ENCODE assay signal across 14 cellular contexts in the genomic region with DNA sequence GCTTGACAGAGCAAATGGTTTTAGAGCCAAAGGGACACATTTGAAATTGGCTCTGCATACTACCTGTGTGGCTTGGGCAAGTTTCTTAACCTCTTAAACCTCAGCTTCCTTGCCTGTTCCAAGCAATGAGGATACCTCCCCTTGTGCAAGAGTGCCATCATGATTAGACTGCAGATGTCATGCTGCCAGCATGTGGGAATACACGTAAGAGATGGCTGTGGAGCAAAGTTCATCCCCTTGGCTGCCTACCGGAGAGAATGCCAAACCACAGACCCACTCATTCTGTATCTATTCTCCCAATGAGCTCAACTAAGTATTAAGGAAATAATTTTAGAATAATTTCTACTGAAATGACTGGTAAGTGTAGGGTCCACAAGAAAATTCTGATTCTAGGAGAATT.
A peak's percentile ranks its signal among the peaks of the same experiment; 100 is the strongest.
DNase-seq lines count a peak whose midpoint lies in the region; TF ChIP-seq lines count a peak whose summit lies in the region.
"Had no signal": no experiment of that assay in that cellular context is flagged by ENCODE, and none has a peak within 500 bp of the region (broad histone marks: within the 10 kb centered on the region; RNA-seq: fewer than 3 reads in every experiment).

No MANE protein-coding gene starts in this region.

- H3K27ac ChIP-seq in esophagus muscularis mucosa (replicated peaks in 1 of 4) (no peak overlapping the region), OCI-LY7 (ENCODE audit: low read depth, low read length, poor library complexity, severe bottlenecking) (no peak overlapping the region), SJCRH30 (no peak overlapping the region)

- no peak overlapping the region for H3K4me2 ChIP-seq in OCI-LY7 (ENCODE audit: low read length)

- TF ChIP-seq CTCF in esophagus muscularis mucosa (IDR thresholded peaks at IDR 0.05), result no peak
- TF ChIP-seq CTCF in OCI-LY7 (conservative IDR thresholded peaks at IDR 0.05; ENCODE audit: low read length), result no peak
- no peak for TF ChIP-seq CTCF in type B pancreatic cell (conservative IDR thresholded peaks at IDR 0.05)

- CTCF ChIA-PET in OCI-LY7 (lab: Charles Lee; ENCODE audit: unreplicated experiment), result no interaction called here

- H3K36me3 ChIP-seq in MG63 (no peaks in the 10 kb centered on the region), esophagus muscularis mucosa (no peaks in the 10 kb centered on the region), OCI-LY7 (ENCODE audit: insufficient read depth, low read length) (no peaks in the 10 kb centered on the region), HAP-1 (replicated peaks) (no peaks in the 10 kb centered on the region), SJCRH30 (no peaks in the 10 kb centered on the region)
- H3K36me3 ChIP-seq: BE2C, ovary, transverse colon had no signal

- no peaks in the 10 kb centered on the region for H3K79me2 ChIP-seq in OCI-LY7 (ENCODE audit: insufficient read depth, low read depth, low read length)

- POLR2A ChIA-PET in OCI-LY7 (lab: Charles Lee), result interaction anchor here (0.6 kb wide), 1 partner anchor 13 kb away, joined by 8 read pairs; no protein-coding TSS in a partner anchor

- H3K9me3 ChIP-seq in MG63 (no peaks in the 10 kb centered on the region), esophagus muscularis mucosa (no peaks in the 10 kb centered on the region), OCI-LY7 (ENCODE audit: low read length) (no peaks in the 10 kb centered on the region), HAP-1 (no peaks in the 10 kb centered on the region), SJCRH30 (replicated peaks) (no peaks in the 10 kb centered on the region)
- H3K9me3 ChIP-seq: BE2C, ovary, transverse colon had no signal

- no peak overlapping the region for H2AFZ ChIP-seq in OCI-LY7 (ENCODE audit: low read length)

- no peaks in the 10 kb centered on the region for H4K20me1 ChIP-seq in OCI-LY7 (ENCODE audit: insufficient read depth, low read length)

- intact Hi-C loops in esophagus muscularis mucosa (cut with DNase I), result no loop called here
- intact Hi-C loops in OCI-LY7 (cut with micrococcal nuclease; ENCODE audit: unreplicated experiment), result no loop called here

- peak; percentile 84 for DNase-seq in AG20443 (ENCODE audit: low spot score)
- DNase-seq in MG63, result peak; percentile 89
- DNase-seq in esophagus muscularis mucosa (ENCODE audit: extremely low spot score), result peak; percentile 64
- DNase-seq in non-pigmented ciliary epithelial cell (ENCODE audit: low read depth), result peak; percentile 1
- DNase-seq in OCI-LY7 (ENCODE audit: low spot score), result no peak
- no peak for DNase-seq in type B pancreatic cell (ENCODE audit: extremely low spot score, unreplicated experiment)
- no peak for DNase-seq in HAP-1 (ENCODE audit: low spot score in 2 of 2)
- no peak for DNase-seq in SJCRH30
- DNase-seq: activated naive CD4-positive, alpha-beta T cell treated with anti-CD3 and anti-CD28 coated beads for 36 hours; BE2C; erythroblast; MV-4-11; transverse colon had no signal

- no peak overlapping the region for H3K4me3 ChIP-seq in MG63
- no peak overlapping the region for H3K4me3 ChIP-seq in esophagus muscularis mucosa
- H3K4me3 ChIP-seq in OCI-LY7 (ENCODE audit: low read depth, low read length, poor library complexity, severe bottlenecking), result no peak overlapping the region
- H3K4me3 ChIP-seq in HAP-1, result no peak overlapping the region
- H3K4me3 ChIP-seq in SJCRH30, result no peak overlapping the region
- H3K4me3 ChIP-seq: ovary, transverse colon had no signal

- H3K27me3 ChIP-seq in MG63 (no peaks in the 10 kb centered on the region), esophagus muscularis mucosa (no peaks in the 10 kb centered on the region), HAP-1 (ENCODE audit: low read depth) (no peaks in the 10 kb centered on the region), SJCRH30 (0 out of 2 replicates have a peak, but pooled peaks cover 3% of the 10 kb centered on the region)
- H3K27me3 ChIP-seq: BE2C, ovary, transverse colon had no signal

- in situ Hi-C loops in HAP-1 (cut with MboI; ENCODE audit: low sequenced_read_pairs), result no loop called here

- WGBS in esophagus muscularis mucosa, result 72% methylated on average over 2 of the region's 2 CpGs

- H3K4me1 ChIP-seq in esophagus muscularis mucosa (no peaks in the 10 kb centered on the region), OCI-LY7 (ENCODE audit: insufficient read depth, low read length, poor library complexity, severe bottlenecking) (no peaks in the 10 kb centered on the region), HAP-1 (no peaks in the 10 kb centered on the region), SJCRH30 (peaks cover 3% of the 10 kb centered on the region; the same call in 1 of the 2 replicates)
- H3K4me1 ChIP-seq: BE2C had no signal

- H3K9me3 Mint-ChIP-seq in type B pancreatic cell, result peaks cover 6% of the 10 kb centered on the region
- H3K9me3 Mint-ChIP-seq: activated naive CD4-positive, alpha-beta T cell treated with anti-CD3 and anti-CD28 coated beads for 36 hours had no signal

- peaks cover 6% of the 10 kb centered on the region for H3K4me1 Mint-ChIP-seq in type B pancreatic cell (ENCODE audit: unreplicated experiment)

- no peaks in the 10 kb centered on the region for H3K27me3 Mint-ChIP-seq in type B pancreatic cell

- no peak overlapping the region for H3K4me3 Mint-ChIP-seq in type B pancreatic cell
- H3K4me3 Mint-ChIP-seq: activated naive CD4-positive, alpha-beta T cell treated with anti-CD3 and anti-CD28 coated beads for 36 hours had no signal

- TF ChIP-seq POLR2A in esophagus muscularis mucosa (IDR thresholded peaks at IDR 0.05; ENCODE audit: low read depth), result no peak

- no peaks in the 10 kb centered on the region for H3K9me2 ChIP-seq in OCI-LY7 (ENCODE audit: insufficient read depth, low read length)

- H3K36me3 Mint-ChIP-seq in type B pancreatic cell, result peaks cover 8% of the 10 kb centered on the region

- no peak for TF ChIP-seq EP300 in esophagus muscularis mucosa (IDR thresholded peaks at IDR 0.05)

- H3K27ac Mint-ChIP-seq in type B pancreatic cell, result no peak overlapping the region
- H3K27ac Mint-ChIP-seq: activated naive CD4-positive, alpha-beta T cell treated with anti-CD3 and anti-CD28 coated beads for 36 hours had no signal

- BruUV-seq in OCI-LY7 (replicated peaks; lab: Mats Ljungman, UMichigan), result no TSS peak

Comparison
In these comparisons a context has a peak if more than half of its experiments do, and no peak if none do; other contexts are left out.
1. DNase-seq: peak in AG20443 (single experiment), MG63 (single experiment), esophagus muscularis mucosa (single experiment) and non-pigmented ciliary epithelial cell (single experiment); none in OCI-LY7 (single experiment), type B pancreatic cell (single experiment), HAP-1 (0 of 2) and SJCRH30 (0 of 2).